Comparison of ENCODE assay signal across 19 cellular contexts in the genomic region with DNA sequence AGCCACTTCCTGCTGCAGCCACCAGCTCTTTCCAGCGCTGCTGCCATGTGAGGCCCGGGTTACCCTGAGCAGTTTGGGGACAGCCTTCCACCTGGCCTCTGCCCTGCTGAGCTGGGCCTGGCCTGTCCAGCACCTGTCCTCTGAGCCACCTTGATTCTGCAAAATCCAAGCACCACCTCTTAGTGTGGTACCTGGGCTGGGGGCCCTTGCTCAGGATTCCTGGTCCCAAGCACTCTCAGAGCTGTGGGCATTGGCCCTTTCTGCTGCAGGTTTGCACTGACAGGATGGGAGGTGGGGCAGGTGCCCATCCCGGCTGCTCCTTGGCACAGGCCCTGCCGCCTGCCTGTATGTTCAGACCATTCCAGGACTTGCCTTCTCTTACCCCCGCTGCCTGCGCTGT.
"Had no signal": no experiment of that assay in that cellular context is flagged by ENCODE, and none has a peak within 500 bp of the region (broad histone marks: within the 10 kb centered on the region; RNA-seq: fewer than 3 reads in every experiment).

No MANE protein-coding gene starts in this region.

- H3K4me1 ChIP-seq: esophagus muscularis mucosa, gastrocnemius medialis, left ventricle myocardium inferior, lower lobe of right lung, right atrium auricular region, sigmoid colon, testis, tibial nerve, upper lobe of right lung had no signal

- H3K36me3 ChIP-seq: esophagus muscularis mucosa, gastrocnemius medialis, left ventricle myocardium inferior, lower lobe of right lung, right atrium auricular region, sigmoid colon, tibial nerve, upper lobe of right lung had no signal

- H3K27ac ChIP-seq: epithelial cell of prostate, esophagus muscularis mucosa, gastrocnemius medialis, left ventricle myocardium inferior, lower lobe of right lung, right atrium auricular region, sigmoid colon, skin epidermis, testis, tibial nerve, upper lobe of right lung had no signal

- H3K9me3 Mint-ChIP-seq: central memory CD8-positive, alpha-beta T cell; memory B cell; natural killer cell treated with Interleukin-12 subunit alpha and Interleukin-12 subunit beta and Interleukin-15 and Interleukin-18, amount 100 ng/mL, for 72 hours had no signal

- H3K4me1 Mint-ChIP-seq: central memory CD8-positive, alpha-beta T cell; memory B cell had no signal

- H3K36me3 Mint-ChIP-seq: memory B cell; natural killer cell treated with Interleukin-12 subunit alpha and Interleukin-12 subunit beta and Interleukin-15 and Interleukin-18, amount 100 ng/mL, for 72 hours had no signal

- ATAC-seq: effector memory CD8-positive, alpha-beta T cell; gastrocnemius medialis; lower lobe of right lung; natural killer cell treated with Interleukin-12 subunit alpha and Interleukin-12 subunit beta and Interleukin-15 and Interleukin-18, amount 100 ng/mL, for 72 hours; upper lobe of right lung had no signal

- H3K4me3 Mint-ChIP-seq: central memory CD8-positive, alpha-beta T cell; effector memory CD8-positive, alpha-beta T cell; memory B cell; natural killer cell treated with Interleukin-12 subunit alpha and Interleukin-12 subunit beta and Interleukin-15 and Interleukin-18, amount 100 ng/mL, for 72 hours; stimulated activated naive CD8-positive, alpha-beta T cell treated with anti-CD3 and anti-CD28 coated beads, Interleukin-15, Interleukin-2, amounts not matched to agents 100 ng/mL and 50 ng/mL, for 24 hours had no signal

- H3K9me3 ChIP-seq: gastrocnemius medialis, testis, upper lobe of right lung had no signal

- H3K27ac Mint-ChIP-seq: effector memory CD8-positive, alpha-beta T cell; memory B cell; natural killer cell treated with Interleukin-12 subunit alpha and Interleukin-12 subunit beta and Interleukin-15 and Interleukin-18, amount 100 ng/mL, for 72 hours; stimulated activated naive CD8-positive, alpha-beta T cell treated with anti-CD3 and anti-CD28 coated beads, Interleukin-15, Interleukin-2, amounts not matched to agents 100 ng/mL and 50 ng/mL, for 24 hours had no signal

- DNase-seq: effector memory CD8-positive, alpha-beta T cell; gastrocnemius medialis; left ventricle myocardium inferior; lower lobe of right lung; midbrain; sigmoid colon; stimulated activated CD4-positive, alpha-beta T cell treated with anti-CD3 and anti-CD28 coated beads, Interleukin-2, amount 100 ng/mL, for 24 hours; stimulated activated CD4-positive, alpha-beta T cell treated with anti-CD3 and anti-CD28 coated beads, Interleukin-4, amount 100 ng/mL, for 4 hours; testis; upper lobe of right lung had no signal

- H3K4me3 ChIP-seq: esophagus muscularis mucosa, gastrocnemius medialis, left ventricle myocardium inferior, lower lobe of right lung, right atrium auricular region, sigmoid colon, skin epidermis, testis, tibial nerve, upper lobe of right lung had no signal

- H3K27me3 ChIP-seq: right atrium auricular region, testis, upper lobe of right lung had no signal
